In genomic region chr1:115277276-115277675, GRCh38 we compare ENCODE assay signal across 15 cellular contexts.
DNase-seq lines count a peak whose midpoint lies in the region; ATAC-seq and TF ChIP-seq lines count a peak whose summit lies in the region.
"Had no signal": no experiment of that assay in that cellular context is flagged by ENCODE, and none has a peak within 500 bp of the region (broad histone marks: within the 10 kb centered on the region; RNA-seq: fewer than 3 reads in every experiment).

No MANE protein-coding gene starts in this region.

- CTCF ChIA-PET in T-cell (lab: Charles Lee) = no interaction called here

- ATAC-seq in activated T-helper 17 cell treated with anti-CD3 and anti-CD28 coated beads, Interleukin-2, amount 50 U/mL, for 72 hours (replicated peaks) = peak; percentile 85
- no peak for ATAC-seq in T-cell (replicated peaks in 1 of 4)

- DNase-seq in AG08396 (ENCODE audit: low spot score) = peak; percentile 43
- DNase-seq in GM04504 (ENCODE audit: low read depth) = peak; percentile 72
- DNase-seq in iris pigment epithelial cell (ENCODE audit: low read depth) = peak; percentile 61
- DNase-seq in type B pancreatic cell (ENCODE audit: extremely low spot score, unreplicated experiment) = no peak
- no peak for DNase-seq in T-cell
- DNase-seq in Ammon's horn (ENCODE audit: low spot score) = no peak
- DNase-seq: brain microvascular endothelial cell; CD4-positive, CD25-positive, alpha-beta regulatory T cell; GF-D8; glutamatergic neuron; NCI-H1105 treated with DMSO at 0.1 percent for 48 hours; NCI-H2227 treated with DMSO at 0.1 percent for 48 hours; trophoblast cell had no signal

- H3K27ac Mint-ChIP-seq in activated T-helper 17 cell treated with anti-CD3 and anti-CD28 coated beads, Interleukin-2, amount 50 U/mL, for 72 hours = no peak overlapping the region
- H3K27ac Mint-ChIP-seq in type B pancreatic cell = no peak overlapping the region
- no peak overlapping the region for H3K27ac Mint-ChIP-seq in T-cell
- H3K27ac Mint-ChIP-seq: CD4-positive, CD25-positive, alpha-beta regulatory T cell; progenitor cell of endocrine pancreas had no signal

- no peak for TF ChIP-seq CTCF in type B pancreatic cell (conservative IDR thresholded peaks at IDR 0.05)

- peaks cover 4% of the 10 kb centered on the region for H3K4me1 Mint-ChIP-seq in activated T-helper 17 cell treated with anti-CD3 and anti-CD28 coated beads, Interleukin-2, amount 50 U/mL, for 72 hours
- peaks cover 21% of the 10 kb centered on the region for H3K4me1 Mint-ChIP-seq in type B pancreatic cell (ENCODE audit: unreplicated experiment)
- no peaks in the 10 kb centered on the region for H3K4me1 Mint-ChIP-seq in T-cell
- H3K4me1 Mint-ChIP-seq: CD4-positive, CD25-positive, alpha-beta regulatory T cell had no signal

- H3K4me3 Mint-ChIP-seq in activated T-helper 17 cell treated with anti-CD3 and anti-CD28 coated beads, Interleukin-2, amount 50 U/mL, for 72 hours = no peak overlapping the region
- H3K4me3 Mint-ChIP-seq in type B pancreatic cell (no peak overlapping the region), T-cell (no peak overlapping the region)
- H3K4me3 Mint-ChIP-seq: CD4-positive, CD25-positive, alpha-beta regulatory T cell had no signal

- H3K27me3 Mint-ChIP-seq in activated T-helper 17 cell treated with anti-CD3 and anti-CD28 coated beads, Interleukin-2, amount 50 U/mL, for 72 hours = peaks cover 38% of the 10 kb centered on the region
- no peaks in the 10 kb centered on the region for H3K27me3 Mint-ChIP-seq in type B pancreatic cell
- H3K27me3 Mint-ChIP-seq in T-cell = peaks cover 8 to 18% of the 10 kb centered on the region in 2 donors
- H3K27me3 Mint-ChIP-seq: progenitor cell of endocrine pancreas had no signal

- POLR2A ChIA-PET in T-cell (lab: Charles Lee) = no interaction called here

- peaks cover 7% of the 10 kb centered on the region for H3K9me3 Mint-ChIP-seq in activated T-helper 17 cell treated with anti-CD3 and anti-CD28 coated beads, Interleukin-2, amount 50 U/mL, for 72 hours
- H3K9me3 Mint-ChIP-seq in type B pancreatic cell (peaks cover 12% of the 10 kb centered on the region), T-cell (peaks cover 0 to 5% (median 3%) of the 10 kb centered on the region in 3 donors)

- H3K36me3 Mint-ChIP-seq in activated T-helper 17 cell treated with anti-CD3 and anti-CD28 coated beads, Interleukin-2, amount 50 U/mL, for 72 hours (ENCODE audit: low read depth) = no peaks in the 10 kb centered on the region
- peaks cover 5% of the 10 kb centered on the region for H3K36me3 Mint-ChIP-seq in type B pancreatic cell
- no peaks in the 10 kb centered on the region for H3K36me3 Mint-ChIP-seq in T-cell
- H3K36me3 Mint-ChIP-seq: CD4-positive, CD25-positive, alpha-beta regulatory T cell had no signal

Comparison
In these comparisons a context has a peak if more than half of its experiments do, and no peak if none do; other contexts are left out.
1. DNase-seq: peak in AG08396 (single experiment), GM04504 (single experiment) and iris pigment epithelial cell (single experiment); none in type B pancreatic cell (single experiment), T-cell (0 of 34) and Ammon's horn (single experiment).